ENCODE assay signal across 8 cellular contexts in the genomic region with DNA sequence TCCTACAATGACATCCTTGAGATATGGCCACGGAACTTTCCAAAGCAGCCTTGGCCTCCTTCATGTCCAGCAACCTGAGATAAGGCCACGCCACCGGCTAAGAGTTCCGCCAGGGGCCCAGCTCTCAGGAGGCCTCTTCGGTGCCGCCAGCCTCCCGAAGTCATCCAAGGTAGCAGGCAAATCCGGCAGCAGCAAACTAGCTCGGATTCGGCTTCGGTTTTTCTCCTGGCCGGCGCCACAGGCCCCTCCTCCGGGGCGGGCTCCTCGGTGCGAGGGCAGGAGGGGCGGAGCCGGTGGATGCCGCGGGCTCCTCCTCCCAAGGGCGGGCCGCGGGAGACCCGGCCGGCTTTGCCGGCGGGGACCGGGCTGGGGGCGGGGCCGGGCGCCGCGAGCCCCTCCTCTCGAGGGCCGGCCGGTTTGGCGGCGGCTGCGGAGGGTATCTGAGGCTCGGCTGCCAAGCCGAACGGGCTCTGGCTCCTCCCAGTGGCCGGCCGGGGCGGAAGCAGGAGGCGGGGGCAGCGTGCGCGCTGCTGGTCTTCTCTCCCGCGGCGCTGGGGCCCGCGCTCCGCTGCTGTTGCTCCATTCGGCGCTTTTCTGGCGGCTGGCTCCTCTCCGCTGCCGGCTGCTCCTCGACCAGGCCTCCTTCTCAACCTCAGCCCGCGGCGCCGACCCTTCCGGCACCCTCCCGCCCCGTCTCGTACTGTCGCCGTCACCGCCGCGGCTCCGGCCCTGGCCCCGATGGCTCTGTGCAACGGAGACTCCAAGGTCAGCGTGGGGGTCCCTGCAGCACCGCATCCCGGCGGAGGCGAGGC. TPM values are rescaled to one million over a fixed set of nuclear protein-coding genes. Genes with fewer than 3 reads are reported as not detected.
DNase-seq lines count a peak whose midpoint lies in the region; ATAC-seq and TF ChIP-seq lines count a peak whose summit lies in the region.

Gene GMPS (plus strand): TSS at position 518 of the 812 bp plus-strand sequence. CDS start 221 bp downstream, at position 739.

- peak; percentile 39 for TF ChIP-seq CTCF in coronary artery (IDR thresholded peaks at IDR 0.05)

- H3K9me3 ChIP-seq in BLaER1: no peaks in the 10 kb centered on the region

- peaks cover 4% of the 10 kb centered on the region; the same call in 1 of the 2 replicates for H3K36me3 ChIP-seq in BLaER1

- H3K27ac ChIP-seq in BLaER1 (peak within 1 kb of the TSS; percentile 96), coronary artery (peak within 1 kb of the TSS; percentile 96 to 97)

- H3K27me3 Mint-ChIP-seq in activated CD4-positive, alpha-beta T cell treated with anti-CD3 and anti-CD28 coated beads, Interleukin-2, amount 10 ng/mL, durations not matched to agents 24 days and 14 days: no peaks in the 10 kb centered on the region

- peaks cover 2% of the 10 kb centered on the region for H3K36me3 Mint-ChIP-seq in activated CD4-positive, alpha-beta T cell treated with anti-CD3 and anti-CD28 coated beads, Interleukin-2, amount 10 ng/mL, durations not matched to agents 24 days and 14 days (ENCODE audit: low read depth)

- intact Hi-C loops in activated CD4-positive, alpha-beta T cell treated with anti-CD3 and anti-CD28 coated beads, Interleukin-2, amount 10 ng/mL, durations not matched to agents 24 days and 14 days (cut with micrococcal nuclease): loop anchor here (1.0 to 5.0 kb wide), 5 partner anchors 8 to 1290 kb away; partner anchors contain the start of genes C3orf33, CCNL1 and SLC33A1

- H3K4me3 Mint-ChIP-seq in activated CD4-positive, alpha-beta T cell treated with anti-CD3 and anti-CD28 coated beads, Interleukin-2, amount 10 ng/mL, durations not matched to agents 24 days and 14 days: peak within 1 kb of the TSS; percentile 88

- H4K20me1 ChIP-seq in BLaER1: peaks cover 47% of the 10 kb centered on the region

- H3K27me3 ChIP-seq in BLaER1: no peaks in the 10 kb centered on the region

- peak; percentile 97 for ATAC-seq in GM19324 (IDR thresholded peaks at IDR 0.05; ENCODE audit: low FRiP score, unreplicated experiment)
- peak; percentile 91 for ATAC-seq in HG03469 (IDR thresholded peaks at IDR 0.05; ENCODE audit: unreplicated experiment)

- H3K4me2 ChIP-seq in BLaER1: peak within 1 kb of the TSS; percentile 85

- peak; percentile 85 to 97 for DNase-seq in NCI-H526 (lab: John Stamatoyannopoulos, UW)
- DNase-seq in activated CD4-positive, alpha-beta T cell treated with anti-CD3 and anti-CD28 coated beads, Interleukin-2, amount 10 ng/mL, durations not matched to agents 24 days and 14 days: no peak
- DNase-seq in coronary artery (ENCODE audit: low spot score): peak; percentile 96
- peak; percentile 98 for DNase-seq in left kidney (ENCODE audit: low read depth, low spot score)
- DNase-seq in stimulated activated CD4-positive, alpha-beta T cell treated with anti-CD3 and anti-CD28 coated beads, Interleukin-2, amount 100 ng/mL, for 24 hours: peak; percentile 95 to 96

- peak within 1 kb of the TSS; percentile 96 for H3K27ac Mint-ChIP-seq in activated CD4-positive, alpha-beta T cell treated with anti-CD3 and anti-CD28 coated beads, Interleukin-2, amount 10 ng/mL, durations not matched to agents 24 days and 14 days

- H3K4me1 Mint-ChIP-seq in activated CD4-positive, alpha-beta T cell treated with anti-CD3 and anti-CD28 coated beads, Interleukin-2, amount 10 ng/mL, durations not matched to agents 24 days and 14 days: peaks cover 19% of the 10 kb centered on the region

- H3K9ac ChIP-seq in BLaER1: peak within 1 kb of the TSS; percentile 98

- no peaks in the 10 kb centered on the region for H3K9me3 Mint-ChIP-seq in activated CD4-positive, alpha-beta T cell treated with anti-CD3 and anti-CD28 coated beads, Interleukin-2, amount 10 ng/mL, durations not matched to agents 24 days and 14 days

- peaks cover 28% of the 10 kb centered on the region for H3K4me1 ChIP-seq in BLaER1

- H3K4me3 ChIP-seq in BLaER1 (peak within 1 kb of the TSS; percentile 94), coronary artery (peak within 1 kb of the TSS; percentile 88)

RNA-seq across cellular contexts. Expression of gene GMPS, which starts in this region (rescaled TPM):
- 150 and 151 TPM in 2 replicates for total RNA-seq in activated CD4-positive, alpha-beta T cell treated with anti-CD3 and anti-CD28 coated beads, Interleukin-2, amount 10 ng/mL, durations not matched to agents 24 days and 14 days
